In the genomic region with DNA sequence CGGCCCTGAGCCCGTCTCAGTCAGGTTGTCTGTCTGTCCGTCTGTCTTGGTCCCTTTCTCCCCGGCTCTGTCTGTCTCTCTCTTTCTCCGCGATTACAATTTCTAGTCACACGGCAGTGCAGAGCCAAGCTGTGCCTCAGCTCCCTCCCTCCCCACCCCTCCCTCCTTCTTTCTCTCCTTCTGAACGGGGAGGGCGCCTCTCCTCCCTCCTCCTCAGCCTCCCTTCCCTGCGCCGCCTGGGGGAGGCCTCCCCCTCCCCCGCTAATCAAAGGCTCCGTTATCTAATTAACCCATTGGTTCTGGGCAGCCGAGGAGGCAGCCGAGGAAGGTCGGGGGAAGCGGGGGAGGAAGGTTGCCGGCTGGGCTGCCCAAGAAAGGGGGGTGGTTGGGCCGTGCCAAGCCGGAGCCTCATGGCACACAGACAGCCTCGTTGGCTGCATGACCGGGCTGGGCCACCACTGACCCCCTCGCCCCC, we compare ENCODE assay signal across 14 cellular contexts. TPM values are rescaled to one million over a fixed set of nuclear protein-coding genes. Genes with fewer than 3 reads are reported as not detected.
DNase-seq lines count a peak whose midpoint lies in the region; TF ChIP-seq lines count a peak whose summit lies in the region.
"Had no signal": no experiment of that assay in that cellular context is flagged by ENCODE, and none has a peak within 500 bp of the region (broad histone marks: within the 10 kb centered on the region; RNA-seq: fewer than 3 reads in every experiment).

No MANE protein-coding gene starts in this region.

- H3K36me3 ChIP-seq in left ventricle myocardium inferior (no peaks in the 10 kb centered on the region), esophagus muscularis mucosa (no peaks in the 10 kb centered on the region), neural cell (ENCODE audit: insufficient read depth, low read length) (no peaks in the 10 kb centered on the region), MG63 (no peaks in the 10 kb centered on the region)
- H3K36me3 ChIP-seq: prostate gland, thyroid gland had no signal

- peaks cover 71% of the 10 kb centered on the region for H3K27me3 Mint-ChIP-seq in activated T-cell treated with anti-CD3 and anti-CD28 coated beads, Interleukin-2, amount 50 U/mL, for 24 hours

- peaks cover 22% of the 10 kb centered on the region for H4K20me1 ChIP-seq in neural cell (ENCODE audit: insufficient read depth)

- H3K9me3 ChIP-seq in left ventricle myocardium inferior (replicated peaks) (no peaks in the 10 kb centered on the region), esophagus muscularis mucosa (no peaks in the 10 kb centered on the region), neural cell (ENCODE audit: low read length) (no peaks in the 10 kb centered on the region), MG63 (no peaks in the 10 kb centered on the region)
- H3K9me3 ChIP-seq: prostate gland, thyroid gland had no signal

- TF ChIP-seq POLR2A in esophagus muscularis mucosa (IDR thresholded peaks at IDR 0.05; ENCODE audit: low read depth): no peak

- TF ChIP-seq EP300 in esophagus muscularis mucosa (IDR thresholded peaks at IDR 0.05) (no peak), neural cell (conservative IDR thresholded peaks at IDR 0.05; ENCODE audit: poor library complexity, severe bottlenecking) (no peak)

- peak overlapping the region; percentile 90 for H3K4me2 ChIP-seq in neural cell (ENCODE audit: low read length)

- TF ChIP-seq CTCF in left ventricle myocardium inferior (IDR thresholded peaks at IDR 0.05; ENCODE audit: borderline replicate concordance) (no peak), esophagus muscularis mucosa (IDR thresholded peaks at IDR 0.05) (no peak), neural cell (IDR thresholded peaks at IDR 0.05; ENCODE audit: poor library complexity, severe bottlenecking) (no peak)

- H2AFZ ChIP-seq in neural cell (ENCODE audit: low read depth, low read length): peak overlapping the region; percentile 27

- peak; percentile 31 for TF ChIP-seq RAD21 in neural cell (conservative IDR thresholded peaks at IDR 0.05)

- H3K4me3 Mint-ChIP-seq in activated T-cell treated with anti-CD3 and anti-CD28 coated beads, Interleukin-2, amount 50 U/mL, for 24 hours: no peak overlapping the region

- H3K9ac ChIP-seq in neural cell (ENCODE audit: low read length): peak overlapping the region; percentile 96

- 2% methylated on average over 16 of the region's 23 CpGs for WGBS in esophagus muscularis mucosa

- H3F3A ChIP-seq in neural cell (ENCODE audit: insufficient read depth, low read length, poor library complexity, severe bottlenecking): no peaks in the 10 kb centered on the region

- DNase-seq in left ventricle myocardium inferior (no peak), cardiac septum (ENCODE audit: low spot score) (no peak), esophagus muscularis mucosa (ENCODE audit: extremely low spot score) (no peak), MG63 (no peak), NCI-H2029 (lab: John Stamatoyannopoulos, UW) (no peak), iPS-NIHi7 (ENCODE audit: extremely low spot score) (no peak)
- no peak for DNase-seq in activated T-cell treated with anti-CD3 and anti-CD28 coated beads, Interleukin-2, amount 50 U/mL, for 24 hours
- DNase-seq: left colon, NCI-H446 treated with DMSO at 0.1 percent for 48 hours, thyroid gland had no signal

- H3K4me1 Mint-ChIP-seq in activated T-cell treated with anti-CD3 and anti-CD28 coated beads, Interleukin-2, amount 50 U/mL, for 24 hours (ENCODE audit: low read depth): peaks cover 8% of the 10 kb centered on the region

- intact Hi-C loops in left ventricle myocardium inferior (cut with micrococcal nuclease): no loop called here
- intact Hi-C loops in cardiac septum (cut with DNase I): loop anchor here (10.0 kb wide), 1 partner anchor 187 kb away; a partner anchor contains a TSS
- intact Hi-C loops in esophagus muscularis mucosa (cut with DNase I): no loop called here

- H3K4me1 ChIP-seq in left ventricle myocardium inferior (peaks cover 18% of the 10 kb centered on the region), esophagus muscularis mucosa (peaks cover 9 to 28% (median 22%) of the 10 kb centered on the region in 4 donors)
- H3K4me1 ChIP-seq: prostate gland had no signal

- no peaks in the 10 kb centered on the region for H3K36me3 Mint-ChIP-seq in activated T-cell treated with anti-CD3 and anti-CD28 coated beads, Interleukin-2, amount 50 U/mL, for 24 hours (ENCODE audit: low read depth)

- H3K9me3 Mint-ChIP-seq in activated T-cell treated with anti-CD3 and anti-CD28 coated beads, Interleukin-2, amount 50 U/mL, for 24 hours: no peaks in the 10 kb centered on the region

- peaks cover 98% of the 10 kb centered on the region for H3K27me3 ChIP-seq in left ventricle myocardium inferior (ENCODE audit: low read depth)
- peaks cover 0 to 91% (median 9%) of the 10 kb centered on the region in 4 donors for H3K27me3 ChIP-seq in esophagus muscularis mucosa
- no peaks in the 10 kb centered on the region for H3K27me3 ChIP-seq in neural cell (ENCODE audit: insufficient read depth, low read depth, low read length)
- peaks cover 12% of the 10 kb centered on the region for H3K27me3 ChIP-seq in MG63
- H3K27me3 ChIP-seq: thyroid gland had no signal

- peaks cover 72% of the 10 kb centered on the region for H3K79me2 ChIP-seq in neural cell (replicated peaks; ENCODE audit: insufficient read depth, low read length)

- H3K27ac ChIP-seq in left ventricle myocardium inferior (replicated peaks) (no peak overlapping the region), esophagus muscularis mucosa (replicated peaks in 1 of 4) (peak overlapping the region in 2 of 4 donors; percentile 39 to 57), neural cell (ENCODE audit: low read length) (peak overlapping the region; percentile 93)
- H3K27ac ChIP-seq: prostate gland, thyroid gland had no signal

- no peaks in the 10 kb centered on the region for H3K9me2 ChIP-seq in neural cell (ENCODE audit: insufficient read depth, low read length)

- no peak overlapping the region for H3K27ac Mint-ChIP-seq in activated T-cell treated with anti-CD3 and anti-CD28 coated beads, Interleukin-2, amount 50 U/mL, for 24 hours

- peak overlapping the region; percentile 41 for H3K4me3 ChIP-seq in left ventricle myocardium inferior
- H3K4me3 ChIP-seq in esophagus muscularis mucosa: peak overlapping the region; percentile 39 to 53 (median 47)
- peak overlapping the region; percentile 84 for H3K4me3 ChIP-seq in neural cell (ENCODE audit: low read length)
- H3K4me3 ChIP-seq in MG63: no peak overlapping the region
- H3K4me3 ChIP-seq: prostate gland, thyroid gland had no signal

TF ChIP-seq in neural cell, 6 proteins besides CTCF, POLR2A, EP300 and RAD21:
- TF ChIP-seq EZH2 (IDR thresholded peaks at IDR 0.05; ENCODE audit: borderline replicate concordance, insufficient read depth, low read length, poor library complexity, severe bottlenecking): no peak
- TF ChIP-seq TAF1 (IDR thresholded peaks at IDR 0.05; ENCODE audit: low read depth): no peak
- TF ChIP-seq POLR2AphosphoS5 (IDR thresholded peaks at IDR 0.05): peak; percentile 68
- no peak for TF ChIP-seq MXI1 (conservative IDR thresholded peaks at IDR 0.05; ENCODE audit: poor library complexity, severe bottlenecking)
- TF ChIP-seq, protein P1, sequence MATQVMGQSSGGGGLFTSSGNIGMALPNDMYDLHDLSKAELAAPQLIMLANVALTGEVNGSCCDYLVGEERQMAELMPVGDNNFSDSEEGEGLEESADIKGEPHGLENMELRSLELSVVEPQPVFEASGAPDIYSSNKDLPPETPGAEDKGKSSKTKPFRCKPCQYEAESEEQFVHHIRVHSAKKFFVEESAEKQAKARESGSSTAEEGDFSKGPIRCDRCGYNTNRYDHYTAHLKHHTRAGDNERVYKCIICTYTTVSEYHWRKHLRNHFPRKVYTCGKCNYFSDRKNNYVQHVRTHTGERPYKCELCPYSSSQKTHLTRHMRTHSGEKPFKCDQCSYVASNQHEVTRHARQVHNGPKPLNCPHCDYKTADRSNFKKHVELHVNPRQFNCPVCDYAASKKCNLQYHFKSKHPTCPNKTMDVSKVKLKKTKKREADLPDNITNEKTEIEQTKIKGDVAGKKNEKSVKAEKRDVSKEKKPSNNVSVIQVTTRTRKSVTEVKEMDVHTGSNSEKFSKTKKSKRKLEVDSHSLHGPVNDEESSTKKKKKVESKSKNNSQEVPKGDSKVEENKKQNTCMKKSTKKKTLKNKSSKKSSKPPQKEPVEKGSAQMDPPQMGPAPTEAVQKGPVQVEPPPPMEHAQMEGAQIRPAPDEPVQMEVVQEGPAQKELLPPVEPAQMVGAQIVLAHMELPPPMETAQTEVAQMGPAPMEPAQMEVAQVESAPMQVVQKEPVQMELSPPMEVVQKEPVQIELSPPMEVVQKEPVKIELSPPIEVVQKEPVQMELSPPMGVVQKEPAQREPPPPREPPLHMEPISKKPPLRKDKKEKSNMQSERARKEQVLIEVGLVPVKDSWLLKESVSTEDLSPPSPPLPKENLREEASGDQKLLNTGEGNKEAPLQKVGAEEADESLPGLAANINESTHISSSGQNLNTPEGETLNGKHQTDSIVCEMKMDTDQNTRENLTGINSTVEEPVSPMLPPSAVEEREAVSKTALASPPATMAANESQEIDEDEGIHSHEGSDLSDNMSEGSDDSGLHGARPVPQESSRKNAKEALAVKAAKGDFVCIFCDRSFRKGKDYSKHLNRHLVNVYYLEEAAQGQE (IDR thresholded peaks at IDR 0.05; ENCODE audit: borderline replicate concordance): no peak
- TF ChIP-seq SMC3 (conservative IDR thresholded peaks at IDR 0.05; ENCODE audit: poor library complexity): peak; percentile 42

RNA-seq across cellular contexts. Expression of a gene that starts 16.5 kb away (rescaled TPM):
- total RNA-seq in left ventricle myocardium inferior: 0.47 TPM
- total RNA-seq in cardiac septum: 0.81 TPM
- total RNA-seq in esophagus muscularis mucosa: 10 to 100 TPM in 1 of 4 donors, 1 to 10 TPM in 3; 3.7 to 12.5 (median 6.7) TPM
- 83.1 and 98.9 TPM in 2 replicates for polyA plus RNA-seq in neural cell
- polyA minus RNA-seq in neural cell: 151 and 186 TPM in 2 replicates
- 1.1 and 1.7 TPM in 2 replicates for total RNA-seq in MG63 (2014; rRNA removed; shearing (Covaris generic); ENCODE audit: low replicate concordance)
- total RNA-seq: bronchial epithelial cell had no signal

RNA-seq across cellular contexts. Expression of a gene that starts 38.0 kb away (rescaled TPM):
- total RNA-seq in left ventricle myocardium inferior: not detected
- total RNA-seq in cardiac septum: not detected
- total RNA-seq in esophagus muscularis mucosa: 1 to 10 TPM in 1 of 4 donors, not detected in 3; 1.6 TPM
- polyA plus RNA-seq in neural cell: 0.98 TPM in 1 of 2 replicates, not detected in the other
- not detected in 2 replicates for polyA minus RNA-seq in neural cell
- total RNA-seq in MG63 (2014; rRNA removed; shearing (Covaris generic); ENCODE audit: low replicate concordance): not detected in 2 replicates
- total RNA-seq: bronchial epithelial cell, fibroblast of lung, left colon, prostate gland, thyroid gland had no signal
- polyA plus RNA-seq: fibroblast of lung had no signal

RNA-seq across cellular contexts. Expression of a gene that starts 40.8 kb away (rescaled TPM):
- total RNA-seq in left ventricle myocardium inferior (28.6 TPM), cardiac septum (36.1 TPM), esophagus muscularis mucosa (10 to 100 TPM; 31.3 to 59.4 (median 42.9) TPM)
- 6.6 and 10.7 TPM in 2 replicates for polyA plus RNA-seq in neural cell
- polyA minus RNA-seq in neural cell: 2.8 and 2.9 TPM in 2 replicates
- total RNA-seq in MG63 (2014; rRNA removed; shearing (Covaris generic); ENCODE audit: low replicate concordance): 92.8 and 140 TPM in 2 replicates
